Comparison of ENCODE assay signal across 1 cellular context in the genomic region with DNA sequence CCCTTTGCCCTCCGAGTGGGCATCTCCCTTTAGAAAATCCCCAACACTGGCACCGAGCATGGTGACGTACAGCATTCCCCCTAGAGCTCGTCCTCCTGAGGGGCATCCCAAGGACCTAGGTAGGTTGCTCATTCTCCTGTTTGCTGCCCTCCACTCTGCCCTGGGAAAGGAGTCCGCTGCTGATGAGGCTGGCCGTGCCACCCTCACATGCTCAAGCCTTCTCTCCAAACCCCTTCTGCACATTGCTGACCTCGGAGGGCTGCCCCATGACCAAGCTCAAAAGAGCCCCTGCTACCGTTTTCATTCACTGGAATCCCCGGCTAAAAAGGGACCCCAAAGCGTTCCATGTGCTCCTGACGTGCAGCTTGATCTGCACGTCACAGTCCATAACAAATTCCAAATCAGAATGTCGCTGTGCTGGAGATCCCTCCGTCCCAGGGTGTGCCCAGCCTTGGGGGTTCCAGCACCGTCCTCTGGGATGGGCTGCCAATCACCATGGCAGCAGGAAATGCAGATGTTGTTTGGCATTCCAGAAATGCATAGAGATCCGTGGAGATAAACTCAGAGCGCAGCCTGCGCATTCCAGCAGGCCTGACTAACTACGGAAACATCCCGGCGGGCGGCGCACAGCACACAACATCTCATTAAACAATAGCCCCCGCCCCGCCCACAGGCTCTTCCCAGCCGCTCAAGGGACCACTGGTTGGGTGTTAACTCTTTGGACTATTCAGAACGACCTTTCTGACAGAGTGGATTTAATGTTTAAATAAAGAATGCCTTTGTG.
A peak's percentile ranks its signal among the peaks of the same experiment; 100 is the strongest.
TF ChIP-seq lines count a peak whose summit lies in the region.

No MANE protein-coding gene starts in this region.

TF ChIP-seq in SK-N-SH, 30 proteins besides CTCF, POLR2A, EP300 and RAD21 (continued from another document):
- TF ChIP-seq, protein P1, sequence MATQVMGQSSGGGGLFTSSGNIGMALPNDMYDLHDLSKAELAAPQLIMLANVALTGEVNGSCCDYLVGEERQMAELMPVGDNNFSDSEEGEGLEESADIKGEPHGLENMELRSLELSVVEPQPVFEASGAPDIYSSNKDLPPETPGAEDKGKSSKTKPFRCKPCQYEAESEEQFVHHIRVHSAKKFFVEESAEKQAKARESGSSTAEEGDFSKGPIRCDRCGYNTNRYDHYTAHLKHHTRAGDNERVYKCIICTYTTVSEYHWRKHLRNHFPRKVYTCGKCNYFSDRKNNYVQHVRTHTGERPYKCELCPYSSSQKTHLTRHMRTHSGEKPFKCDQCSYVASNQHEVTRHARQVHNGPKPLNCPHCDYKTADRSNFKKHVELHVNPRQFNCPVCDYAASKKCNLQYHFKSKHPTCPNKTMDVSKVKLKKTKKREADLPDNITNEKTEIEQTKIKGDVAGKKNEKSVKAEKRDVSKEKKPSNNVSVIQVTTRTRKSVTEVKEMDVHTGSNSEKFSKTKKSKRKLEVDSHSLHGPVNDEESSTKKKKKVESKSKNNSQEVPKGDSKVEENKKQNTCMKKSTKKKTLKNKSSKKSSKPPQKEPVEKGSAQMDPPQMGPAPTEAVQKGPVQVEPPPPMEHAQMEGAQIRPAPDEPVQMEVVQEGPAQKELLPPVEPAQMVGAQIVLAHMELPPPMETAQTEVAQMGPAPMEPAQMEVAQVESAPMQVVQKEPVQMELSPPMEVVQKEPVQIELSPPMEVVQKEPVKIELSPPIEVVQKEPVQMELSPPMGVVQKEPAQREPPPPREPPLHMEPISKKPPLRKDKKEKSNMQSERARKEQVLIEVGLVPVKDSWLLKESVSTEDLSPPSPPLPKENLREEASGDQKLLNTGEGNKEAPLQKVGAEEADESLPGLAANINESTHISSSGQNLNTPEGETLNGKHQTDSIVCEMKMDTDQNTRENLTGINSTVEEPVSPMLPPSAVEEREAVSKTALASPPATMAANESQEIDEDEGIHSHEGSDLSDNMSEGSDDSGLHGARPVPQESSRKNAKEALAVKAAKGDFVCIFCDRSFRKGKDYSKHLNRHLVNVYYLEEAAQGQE (IDR thresholded peaks at IDR 0.05; ENCODE audit: low read depth, low read length): peak; percentile 34; the same call in 1 of the 2 replicates
- TF ChIP-seq MEF2A (IDR thresholded peaks at IDR 0.05; ENCODE audit: borderline replicate concordance, low read depth) (no peak; the same call in 1 of the 2 replicates), TCF12 (IDR thresholded peaks at IDR 0.05) (peak; percentile 95), RXRA (IDR thresholded peaks at IDR 0.05; ENCODE audit: borderline replicate concordance, low read depth) (peak; percentile 67; the same call in 1 of the 2 replicates), GATA2 (CRISPR knock-in tag; IDR thresholded peaks at IDR 0.05) (no peak), YY1 (IDR thresholded peaks at IDR 0.05; ENCODE audit: low read depth) (peak; percentile 33; the same call in 1 of the 2 replicates), SMC3 (IDR thresholded peaks at IDR 0.05; ENCODE audit: low read depth, low read length) (no peak), TEAD4 (IDR thresholded peaks at IDR 0.05; ENCODE audit: borderline replicate concordance, insufficient read depth) (peak; percentile 100)
- TF ChIP-seq, protein P2, sequence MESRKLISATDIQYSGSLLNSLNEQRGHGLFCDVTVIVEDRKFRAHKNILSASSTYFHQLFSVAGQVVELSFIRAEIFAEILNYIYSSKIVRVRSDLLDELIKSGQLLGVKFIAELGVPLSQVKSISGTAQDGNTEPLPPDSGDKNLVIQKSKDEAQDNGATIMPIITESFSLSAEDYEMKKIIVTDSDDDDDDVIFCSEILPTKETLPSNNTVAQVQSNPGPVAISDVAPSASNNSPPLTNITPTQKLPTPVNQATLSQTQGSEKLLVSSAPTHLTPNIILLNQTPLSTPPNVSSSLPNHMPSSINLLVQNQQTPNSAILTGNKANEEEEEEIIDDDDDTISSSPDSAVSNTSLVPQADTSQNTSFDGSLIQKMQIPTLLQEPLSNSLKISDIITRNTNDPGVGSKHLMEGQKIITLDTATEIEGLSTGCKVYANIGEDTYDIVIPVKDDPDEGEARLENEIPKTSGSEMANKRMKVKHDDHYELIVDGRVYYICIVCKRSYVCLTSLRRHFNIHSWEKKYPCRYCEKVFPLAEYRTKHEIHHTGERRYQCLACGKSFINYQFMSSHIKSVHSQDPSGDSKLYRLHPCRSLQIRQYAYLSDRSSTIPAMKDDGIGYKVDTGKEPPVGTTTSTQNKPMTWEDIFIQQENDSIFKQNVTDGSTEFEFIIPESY (IDR thresholded peaks at IDR 0.05; ENCODE audit: borderline replicate concordance, low read depth): no peak
- TF ChIP-seq, protein P3, sequence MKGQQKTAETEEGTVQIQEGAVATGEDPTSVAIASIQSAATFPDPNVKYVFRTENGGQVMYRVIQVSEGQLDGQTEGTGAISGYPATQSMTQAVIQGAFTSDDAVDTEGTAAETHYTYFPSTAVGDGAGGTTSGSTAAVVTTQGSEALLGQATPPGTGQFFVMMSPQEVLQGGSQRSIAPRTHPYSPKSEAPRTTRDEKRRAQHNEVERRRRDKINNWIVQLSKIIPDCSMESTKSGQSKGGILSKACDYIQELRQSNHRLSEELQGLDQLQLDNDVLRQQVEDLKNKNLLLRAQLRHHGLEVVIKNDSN (IDR thresholded peaks at IDR 0.05; ENCODE audit: borderline replicate concordance, low read depth): no peak
